31 cellular contexts compared by ENCODE assay signal in the genomic region with DNA sequence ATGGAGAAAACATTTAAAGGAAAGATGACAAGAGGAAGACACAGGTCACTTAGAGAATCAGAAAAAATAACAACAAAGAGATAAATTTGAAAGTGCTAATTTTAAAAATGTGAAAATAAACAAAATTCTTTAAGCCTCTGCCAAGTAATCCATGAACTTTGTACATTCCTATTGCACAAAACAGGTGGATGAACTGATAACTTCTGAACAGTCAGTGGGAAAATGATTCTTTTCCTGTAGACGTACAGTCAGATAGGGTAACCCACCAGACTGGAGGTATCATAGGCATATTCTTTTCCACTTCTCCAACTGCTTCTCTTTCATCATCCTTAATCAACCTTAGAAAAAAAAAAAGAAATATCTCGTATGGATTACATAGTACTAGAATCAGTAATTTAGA. TPM values are rescaled to one million over a fixed set of nuclear protein-coding genes. Genes with fewer than 3 reads are reported as not detected.
"Had no signal": no experiment of that assay in that cellular context is flagged by ENCODE, and none has a peak within 500 bp of the region (broad histone marks: within the 10 kb centered on the region; RNA-seq: fewer than 3 reads in every experiment).

No MANE protein-coding gene starts in this region.

- DNase-seq: stimulated activated CD4-positive, alpha-beta T cell treated with anti-CD3 and anti-CD28 coated beads, Interleukin-2, amount 100 ng/mL, for 48 hours; stimulated activated CD4-positive, alpha-beta T cell treated with anti-CD3 and anti-CD28 coated beads, Interleukin-4, amount 100 ng/mL, for 1 hour; stimulated activated CD4-positive, alpha-beta T cell treated with anti-CD3 and anti-CD28 coated beads, Interleukin-4, amount 100 ng/mL, for 24 hours; stimulated activated CD4-positive, alpha-beta T cell treated with anti-CD3 and anti-CD28 coated beads, Interleukin-4, amount 100 ng/mL, for 4 hours; stimulated activated CD8-positive, alpha-beta memory T cell treated with anti-CD3 and anti-CD28 coated beads, Interleukin-4, amount 100 ng/mL, for 48 hours; stimulated activated naive B cell treated with anti-CD40 and anti-IgM and Interleukin-4, amounts not matched to agents 10 μg/mL and 1 μg/mL and 100 μg/mL, for 72 hours; stimulated activated naive CD4-positive, alpha-beta T cell; stimulated activated naive CD4-positive, alpha-beta T cell treated with Interleukin-2 at 50 U/mL for 16 hours; stimulated activated naive CD8-positive, alpha-beta T cell treated with anti-CD3 and anti-CD28 coated beads, Interleukin-15, amount 100 ng/mL, for 72 hours; stimulated activated naive CD8-positive, alpha-beta T cell treated with anti-CD3 and anti-CD28 coated beads, Interleukin-15, Interleukin-2, amounts not matched to agents 100 U/mL and 50 U/mL, for 24 hours; stomach; substantia nigra; testis; thyroid gland; tibial artery; transverse colon; trophoblast cell; upper lobe of left lung; upper lobe of right lung; uterus had no signal

- H3K36me3 ChIP-seq: stomach, suprapubic skin, thoracic aorta, thyroid gland, tibial artery, tibial nerve, transverse colon, upper lobe of left lung, upper lobe of right lung, uterus, vagina had no signal

- ATAC-seq: stimulated activated effector memory CD8-positive, alpha-beta T cell treated with anti-CD3 and anti-CD28 coated beads, Interleukin-12 subunit alpha, Interleukin-12 subunit beta, amount 100 ng/mL, for 72 hours; stimulated activated memory B cell treated with anti-CD40 and anti-IgM and Interleukin-4, amounts not matched to agents 10 μg/mL and 1 μg/mL and 100 μg/mL, for 72 hours; stimulated activated naive B cell treated with anti-CD40 and anti-IgM and Interleukin-4, amounts not matched to agents 10 μg/mL and 1 μg/mL and 100 μg/mL, for 72 hours; stimulated activated naive CD8-positive, alpha-beta T cell treated with anti-CD3 and anti-CD28 coated beads, Interleukin-15, amount 100 ng/mL, for 72 hours; stimulated activated naive CD8-positive, alpha-beta T cell treated with anti-CD3 and anti-CD28 coated beads, Interleukin-15, Interleukin-2, amounts not matched to agents 100 U/mL and 50 U/mL, for 24 hours; upper lobe of right lung had no signal

- H3K4me3 ChIP-seq: stomach, suprapubic skin, testis, thoracic aorta, thyroid gland, tibial artery, tibial nerve, transverse colon, upper lobe of left lung, upper lobe of right lung, uterus, vagina had no signal

- FAIRE-seq: urothelium cell line had no signal

- H3K4me1 ChIP-seq: stomach, testis, thyroid gland, tibial artery, tibial nerve, transverse colon, upper lobe of left lung, upper lobe of right lung, uterus, vagina had no signal

- H3K9me3 ChIP-seq: stomach, suprapubic skin, testis, thoracic aorta, thyroid gland, tibial artery, tibial nerve, transverse colon, upper lobe of left lung, upper lobe of right lung, uterus, vagina had no signal

- H3K27ac ChIP-seq: stomach, suprapubic skin, testis, thoracic aorta, thyroid gland, tibial artery, tibial nerve, transverse colon, upper lobe of left lung, upper lobe of right lung, uterus, vagina had no signal

- H3K27me3 ChIP-seq: stomach, suprapubic skin, testis, thyroid gland, tibial artery, tibial nerve, transverse colon, upper lobe of left lung, upper lobe of right lung, uterus, vagina had no signal

RNA-seq across cellular contexts. Expression of a gene that starts 36.5 kb away (rescaled TPM):
- total RNA-seq: stomach, subcutaneous adipose tissue, suprapubic skin, temporal lobe, thoracic aorta, thyroid gland, tibial nerve, transverse colon, upper lobe of left lung, upper lobe of right lung, ureter, urinary bladder, uterus, vagina had no signal
- polyA plus RNA-seq: stomach, urinary bladder had no signal
